21 cellular contexts compared by ENCODE assay signal in genomic region chr17:51006601-51007000, GRCh38.
DNase-seq lines count a peak whose midpoint lies in the region; ATAC-seq, FAIRE-seq and TF ChIP-seq lines count a peak whose summit lies in the region.
"Had no signal": no experiment of that assay in that cellular context is flagged by ENCODE, and none has a peak within 500 bp of the region (broad histone marks: within the 10 kb centered on the region; RNA-seq: fewer than 3 reads in every experiment).

No MANE protein-coding gene starts in this region.

- H3K36me3 Mint-ChIP-seq in stimulated activated memory B cell treated with anti-CD40 and anti-IgM and Interleukin-4, amounts not matched to agents 10 μg/mL and 1 μg/mL and 100 μg/mL, for 72 hours: peaks cover 41% of the 10 kb centered on the region

- H3K4me3 Mint-ChIP-seq in stimulated activated memory B cell treated with anti-CD40 and anti-IgM and Interleukin-4, amounts not matched to agents 10 μg/mL and 1 μg/mL and 100 μg/mL, for 72 hours: no peak overlapping the region
- H3K4me3 Mint-ChIP-seq: activated naive CD4-positive, alpha-beta T cell treated with anti-CD3 and anti-CD28 coated beads, Interleukin-2, amount 10 ng/mL, durations not matched to agents 7 days and 5 days; CD14-positive monocyte; naive B cell had no signal

- TF ChIP-seq CTCF in cardiac fibroblast (IDR thresholded peaks at IDR 0.05; ENCODE audit: low read depth, low read length) (no peak), PC-9 (conservative IDR thresholded peaks at IDR 0.05) (no peak)

- H3K4me1 Mint-ChIP-seq in stimulated activated memory B cell treated with anti-CD40 and anti-IgM and Interleukin-4, amounts not matched to agents 10 μg/mL and 1 μg/mL and 100 μg/mL, for 72 hours: no peaks in the 10 kb centered on the region
- H3K4me1 Mint-ChIP-seq: activated naive CD4-positive, alpha-beta T cell treated with anti-CD3 and anti-CD28 coated beads, Interleukin-2, amount 10 ng/mL, durations not matched to agents 7 days and 5 days; CD14-positive monocyte had no signal

- no peak overlapping the region for H3K4me2 ChIP-seq in PC-9

- ATAC-seq in stimulated activated memory B cell treated with anti-CD40 and anti-IgM and Interleukin-4, amounts not matched to agents 10 μg/mL and 1 μg/mL and 100 μg/mL, for 72 hours: no peak
- ATAC-seq: right cardiac atrium had no signal

- no peak for TF ChIP-seq POLR2A in H54 (IDR thresholded peaks at IDR 0.05; ENCODE audit: low read depth, low read length)

- H3K9me3 Mint-ChIP-seq in stimulated activated memory B cell treated with anti-CD40 and anti-IgM and Interleukin-4, amounts not matched to agents 10 μg/mL and 1 μg/mL and 100 μg/mL, for 72 hours: no peaks in the 10 kb centered on the region
- H3K9me3 Mint-ChIP-seq: activated naive CD4-positive, alpha-beta T cell treated with anti-CD3 and anti-CD28 coated beads, Interleukin-2, amount 10 ng/mL, durations not matched to agents 7 days and 5 days; CD14-positive monocyte; naive B cell had no signal

- intact Hi-C loops in PC-9 (cut with micrococcal nuclease; ENCODE audit: unreplicated experiment): loop anchor here (10.0 kb wide), 1 partner anchor 1078 kb away; no protein-coding TSS in a partner anchor

- no peak overlapping the region for H3K27ac ChIP-seq in PC-9
- H3K27ac ChIP-seq: SJSA1 had no signal

- peak overlapping the region; percentile 22 for H3K27ac Mint-ChIP-seq in stimulated activated memory B cell treated with anti-CD40 and anti-IgM and Interleukin-4, amounts not matched to agents 10 μg/mL and 1 μg/mL and 100 μg/mL, for 72 hours
- H3K27ac Mint-ChIP-seq: activated naive CD4-positive, alpha-beta T cell treated with anti-CD3 and anti-CD28 coated beads, Interleukin-2, amount 10 ng/mL, durations not matched to agents 7 days and 5 days had no signal

- H3F3A ChIP-seq in PC-9 (ENCODE audit: insufficient read depth, low read depth): peaks cover 10% of the 10 kb centered on the region

- no peaks in the 10 kb centered on the region for H3K9me3 ChIP-seq in PC-9 (ENCODE audit: insufficient read depth, low read depth)
- H3K9me3 ChIP-seq: SJSA1 had no signal

- DNase-seq in H54 (ENCODE audit: insufficient read length, low spot score) (no peak), cardiac fibroblast (ENCODE audit: low read depth in 2 of 2) (peak; percentile 46 to 49), medulla oblongata (ENCODE audit: extremely low spot score) (peak; percentile 64), NCI-H524 (lab: John Stamatoyannopoulos, UW) (no peak), GOT3 (lab: John Stamatoyannopoulos, UW) (no peak), PC-9 (no peak)
- no peak for DNase-seq in stimulated activated naive CD4-positive, alpha-beta T cell (lab: John Stamatoyannopoulos, UW)
- DNase-seq: activated CD8-positive, alpha-beta memory T cell treated with anti-CD3 and anti-CD28 coated beads, Interleukin-2, amount 50 U/mL, for 48 hours; activated naive CD4-positive, alpha-beta T cell treated with anti-CD3 and anti-CD28 coated beads, Interleukin-2, amount 10 ng/mL, durations not matched to agents 7 days and 5 days; DMS53; naive B cell; NCI-H2029; NCI-H524 treated with DMSO at 0.1 percent for 48 hours; right cardiac atrium; stimulated activated CD4-positive, alpha-beta T cell treated with anti-CD3 and anti-CD28 coated beads, Interleukin-2, amount 100 ng/mL, for 24 hours; T-helper 9 cell; trophoblast cell had no signal

- no peak overlapping the region for H2AFZ ChIP-seq in PC-9

- POLR2A ChIA-PET in PC-9 (lab: Charles Lee; ENCODE audit: unreplicated experiment): interaction anchor here (0.7 kb wide), 1 partner anchor 660 kb away, joined by 6 read pairs; the partner anchor contains the start of gene XYLT2

- H3K9me2 ChIP-seq in PC-9 (ENCODE audit: insufficient read depth): no peaks in the 10 kb centered on the region

- H3K27me3 Mint-ChIP-seq in stimulated activated memory B cell treated with anti-CD40 and anti-IgM and Interleukin-4, amounts not matched to agents 10 μg/mL and 1 μg/mL and 100 μg/mL, for 72 hours: no peaks in the 10 kb centered on the region
- H3K27me3 Mint-ChIP-seq: activated naive CD4-positive, alpha-beta T cell treated with anti-CD3 and anti-CD28 coated beads, Interleukin-2, amount 10 ng/mL, durations not matched to agents 7 days and 5 days; naive B cell had no signal

- H4K20me1 ChIP-seq in PC-9 (ENCODE audit: insufficient read depth): no peaks in the 10 kb centered on the region

- BruUV-seq in PC-9 (replicated peaks; lab: Mats Ljungman, UMichigan): no TSS peak

- no peak overlapping the region for H3K4me3 ChIP-seq in cardiac fibroblast (replicated peaks in 1 of 2; ENCODE audit: low read depth in 2 of 2, low read length in 2 of 2)
- H3K4me3 ChIP-seq in PC-9: no peak overlapping the region
- H3K4me3 ChIP-seq: SJSA1 had no signal

- no peaks in the 10 kb centered on the region for H3K4me1 ChIP-seq in PC-9 (replicated peaks; ENCODE audit: insufficient read depth)
- H3K4me1 ChIP-seq: SJSA1 had no signal

- CTCF ChIA-PET in PC-9 (lab: Charles Lee): no interaction called here

- peak; percentile 58 for FAIRE-seq in H54 (lab: Jason Lieb, UNC)
- FAIRE-seq: GM19239 had no signal

- no peaks in the 10 kb centered on the region; the same call in 1 of the 2 replicates for H3K36me3 ChIP-seq in PC-9 (ENCODE audit: low read depth)

- no peaks in the 10 kb centered on the region for H3K27me3 ChIP-seq in PC-9 (ENCODE audit: insufficient read depth, low read depth)
- H3K27me3 ChIP-seq: SJSA1 had no signal

- H3K79me2 ChIP-seq in PC-9 (ENCODE audit: low read depth): no peaks in the 10 kb centered on the region

Comparison
In these comparisons a context has a peak if more than half of its experiments do, and no peak if none do; other contexts are left out.
1. DNase-seq: peak in cardiac fibroblast (2 of 2) and medulla oblongata (single experiment); none in H54 (single experiment), stimulated activated naive CD4-positive, alpha-beta T cell (0 of 6), NCI-H524 (0 of 2), GOT3 (single experiment) and PC-9 (0 of 2).